ENCODE assay signal across 9 cellular contexts in genomic region chr7:2566890-2567662, GRCh38. TPM values are rescaled to one million over a fixed set of nuclear protein-coding genes. Genes with fewer than 3 reads are reported as not detected.
DNase-seq lines count a peak whose midpoint lies in the region; ATAC-seq and TF ChIP-seq lines count a peak whose summit lies in the region.
"Had no signal": no experiment of that assay in that cellular context is flagged by ENCODE, and none has a peak within 500 bp of the region (broad histone marks: within the 10 kb centered on the region; RNA-seq: fewer than 3 reads in every experiment).

No MANE protein-coding gene starts in this region.

- H3K36me3 ChIP-seq in CD8-positive, alpha-beta T cell (ENCODE audit: insufficient read depth, low read length) = no peaks in the 10 kb centered on the region

- no peaks in the 10 kb centered on the region for H3K27me3 Mint-ChIP-seq in osteocyte (ENCODE audit: unreplicated experiment)
- H3K27me3 Mint-ChIP-seq in CD8-positive, alpha-beta T cell (ENCODE audit: low read depth) = no peaks in the 10 kb centered on the region

- H3K9me3 ChIP-seq in CD8-positive, alpha-beta T cell (ENCODE audit: low read length) = no peaks in the 10 kb centered on the region

- CTCF ChIA-PET in CD8-positive, alpha-beta T cell (lab: Charles Lee) = interaction anchor here (1.0 to 2.3 kb wide), 6 partner anchors 10 to 116 kb away, joined by 3 to 12 read pairs (median 4); no protein-coding TSS in a partner anchor

- POLR2A ChIA-PET in CD8-positive, alpha-beta T cell (lab: Charles Lee) = interaction anchor here (1.3 kb wide), 1 partner anchor 37 kb away, joined by 3 read pairs; no protein-coding TSS in a partner anchor

- H3K4me1 Mint-ChIP-seq in osteocyte (ENCODE audit: unreplicated experiment) = peaks cover 21% of the 10 kb centered on the region
- peaks cover 2% of the 10 kb centered on the region for H3K4me1 Mint-ChIP-seq in CD8-positive, alpha-beta T cell (ENCODE audit: low read depth)

- no peak overlapping the region for H3K27ac ChIP-seq in CD8-positive, alpha-beta T cell (ENCODE audit: low read depth, low read length)

- peak; percentile 92 for ATAC-seq in GM18873 (IDR thresholded peaks at IDR 0.05; ENCODE audit: low FRiP score, unreplicated experiment)
- ATAC-seq in HG02798 (IDR thresholded peaks at IDR 0.05; ENCODE audit: poor library complexity, unreplicated experiment) = peak; percentile 93
- ATAC-seq in CD8-positive, alpha-beta T cell = no peak

- H3K4me1 ChIP-seq in CD8-positive, alpha-beta T cell (ENCODE audit: insufficient read depth, low read length) = no peaks in the 10 kb centered on the region

- peak overlapping the region; percentile 43 for H3K4me3 Mint-ChIP-seq in osteocyte (ENCODE audit: unreplicated experiment)
- H3K4me3 Mint-ChIP-seq in CD8-positive, alpha-beta T cell = no peak overlapping the region

- DNase-seq in activated effector memory CD4-positive, alpha-beta T cell treated with anti-CD3 and anti-CD28 coated beads, Interleukin-2, amount 50 U/mL, for 16 hours = peak; percentile 69
- DNase-seq in osteocyte (ENCODE audit: extremely low spot score, unreplicated experiment) (no peak), mucosa of gallbladder (ENCODE audit: low spot score) (no peak), NCI-H2196 (lab: John Stamatoyannopoulos, UW; ENCODE audit: unreplicated experiment) (no peak), dedifferentiated amniotic fluid mesenchymal stem cell (ENCODE audit: extremely low spot score) (no peak)
- no peak for DNase-seq in CD8-positive, alpha-beta T cell

- H3K4me3 ChIP-seq in CD8-positive, alpha-beta T cell (ENCODE audit: low read depth, low read length) = no peak overlapping the region
- H3K4me3 ChIP-seq: skin epidermis had no signal

- peaks cover 9% of the 10 kb centered on the region for H3K36me3 Mint-ChIP-seq in osteocyte (ENCODE audit: unreplicated experiment)
- peaks cover 6% of the 10 kb centered on the region for H3K36me3 Mint-ChIP-seq in CD8-positive, alpha-beta T cell

- H3K9me3 Mint-ChIP-seq in osteocyte (ENCODE audit: unreplicated experiment) = no peaks in the 10 kb centered on the region
- H3K9me3 Mint-ChIP-seq in CD8-positive, alpha-beta T cell = no peaks in the 10 kb centered on the region

- no peak for TF ChIP-seq CTCF in osteocyte (IDR thresholded peaks at IDR 0.05)
- no peak for TF ChIP-seq CTCF in CD8-positive, alpha-beta T cell (IDR thresholded peaks at IDR 0.05)

- H3K27me3 ChIP-seq in CD8-positive, alpha-beta T cell (ENCODE audit: insufficient read depth, low read length) = no peaks in the 10 kb centered on the region

- H3K27ac Mint-ChIP-seq in osteocyte (ENCODE audit: unreplicated experiment) = peak overlapping the region; percentile 66
- H3K27ac Mint-ChIP-seq in CD8-positive, alpha-beta T cell = no peak overlapping the region

- intact Hi-C loops in CD8-positive, alpha-beta T cell (cut with DNase I, micrococcal nuclease) = loop anchor here in 1 of 2 experiments (2.0 kb wide), 1 partner anchor 116 kb away; no protein-coding TSS in a partner anchor

RNA-seq across cellular contexts. Expression of gene IQCE, which starts 8.3 kb away (rescaled TPM):
- 17.0 and 22.1 TPM in 2 replicates for total RNA-seq in osteocyte
- 36.1 TPM for total RNA-seq in mucosa of gallbladder
- total RNA-seq in CD8-positive, alpha-beta T cell = 1 to 10 TPM; 3.3 to 4.8 TPM

RNA-seq across cellular contexts. Expression of gene BRAT1, which starts 11.8 kb away (rescaled TPM):
- total RNA-seq in osteocyte (27.8 and 29.4 TPM in 2 replicates), mucosa of gallbladder (35.2 TPM)
- 10 to 100 TPM; 18.9 to 20.6 TPM for total RNA-seq in CD8-positive, alpha-beta T cell

RNA-seq across cellular contexts. Expression of gene LFNG, which starts 47.5 kb away (rescaled TPM):
- total RNA-seq in osteocyte = 20.8 and 23.3 TPM in 2 replicates
- 31.3 TPM for total RNA-seq in mucosa of gallbladder
- 100 to 1,000 TPM; 137 to 140 TPM for total RNA-seq in CD8-positive, alpha-beta T cell
